ENCODE assay signal across 9 cellular contexts in genomic region chr6:148761532-148761951, GRCh38. TPM values are rescaled to one million over a fixed set of nuclear protein-coding genes. Genes with fewer than 3 reads are reported as not detected.
DNase-seq lines count a peak whose midpoint lies in the region; ATAC-seq and TF ChIP-seq lines count a peak whose summit lies in the region.
"Had no signal": no experiment of that assay in that cellular context is flagged by ENCODE, and none has a peak within 500 bp of the region (broad histone marks: within the 10 kb centered on the region; RNA-seq: fewer than 3 reads in every experiment).

No MANE protein-coding gene starts in this region.

- H3K4me3 Mint-ChIP-seq in natural killer cell, result peak overlapping the region; percentile 89

- ATAC-seq in GM18505 (IDR thresholded peaks at IDR 0.05; ENCODE audit: unreplicated experiment) (peak; percentile 2), natural killer cell (peak; percentile 59 to 74 (median 65)), GM19397 (IDR thresholded peaks at IDR 0.05; ENCODE audit: unreplicated experiment) (no peak), GM19324 (IDR thresholded peaks at IDR 0.05; ENCODE audit: low FRiP score, unreplicated experiment) (no peak)

- DNase-seq in RPMI8226 (peak; percentile 92), coronary artery (ENCODE audit: low spot score) (no peak), natural killer cell (peak; percentile 62), NCI-H2196 treated with DMSO at 0.1 percent for 48 hours (lab: John Stamatoyannopoulos, UW; ENCODE audit: unreplicated experiment) (no peak), NCI-H1930 (lab: John Stamatoyannopoulos, UW) (no peak)

- peak overlapping the region; percentile 68 for H3K4me3 ChIP-seq in coronary artery

- intact Hi-C loops in natural killer cell (cut with micrococcal nuclease), result loop anchor here (1.0 to 2.0 kb wide), 2 partner anchors 70 to 195 kb away; no protein-coding TSS in a partner anchor

- no peaks in the 10 kb centered on the region for H3K9me3 Mint-ChIP-seq in natural killer cell

- H3K4me1 Mint-ChIP-seq in natural killer cell, result peaks cover 78 to 81% of the 10 kb centered on the region in 2 donors

- no peak for TF ChIP-seq POLR2A in GM18505 (IDR thresholded peaks at IDR 0.05; ENCODE audit: borderline replicate concordance, extremely low read depth, insufficient read depth, insufficient read length)

- H3K27ac ChIP-seq in coronary artery, result peak overlapping the region in 1 of 2 donors; percentile 58
- H3K27ac ChIP-seq: HL-60 had no signal

- TF ChIP-seq CTCF in coronary artery (IDR thresholded peaks at IDR 0.05), result no peak
- TF ChIP-seq CTCF in natural killer cell (IDR thresholded peaks at IDR 0.05), result no peak

- no peaks in the 10 kb centered on the region for H3K36me3 Mint-ChIP-seq in natural killer cell

- no peaks in the 10 kb centered on the region for H3K27me3 Mint-ChIP-seq in natural killer cell (ENCODE audit: low read depth in 2 of 2)

- H3K27ac Mint-ChIP-seq in natural killer cell, result peak overlapping the region; percentile 94 to 96

RNA-seq across cellular contexts. Expression of gene UST, which starts 14.7 kb away (rescaled TPM):
- 10 to 100 TPM in 2 of 3 donors, 1 to 10 TPM in 1; 6.3 to 11.9 (median 10.6) TPM for total RNA-seq in natural killer cell

Comparison
In these comparisons a context has a peak if more than half of its experiments do, and no peak if none do; other contexts are left out.
1. ATAC-seq: peak in GM18505 (single experiment) and natural killer cell (3 of 3); none in GM19397 (single experiment) and GM19324 (single experiment).
2. DNase-seq: peak in RPMI8226 (single experiment) and natural killer cell (single experiment); none in coronary artery (single experiment), NCI-H2196 treated with DMSO at 0.1 percent for 48 hours (single experiment) and NCI-H1930 (0 of 2).